In genomic region chr2:4340536-4340935, GRCh38 we compare ENCODE assay signal across 21 cellular contexts.
A peak's percentile ranks its signal among the peaks of the same experiment; 100 is the strongest.
DNase-seq lines count a peak whose midpoint lies in the region; ATAC-seq, FAIRE-seq and TF ChIP-seq lines count a peak whose summit lies in the region.
"Had no signal": no experiment of that assay in that cellular context is flagged by ENCODE, and none has a peak within 500 bp of the region (broad histone marks: within the 10 kb centered on the region; RNA-seq: fewer than 3 reads in every experiment).

No MANE protein-coding gene starts in this region.

- no peak overlapping the region for H3K18ac ChIP-seq in H1 (ENCODE audit: extremely low read depth, low read length)

- H3K14ac ChIP-seq in H1 (ENCODE audit: insufficient read length): no peak overlapping the region

- TF ChIP-seq CTCF in PC-3 (conservative IDR thresholded peaks at IDR 0.05; ENCODE audit: low read depth, low read length): no peak
- TF ChIP-seq CTCF in H1 (IDR thresholded peaks at IDR 0.05; ENCODE audit: control extremely low read depth in 1 of 3, insufficient read depth in 1 of 3, low read depth in 1 of 3, low read length in 3 of 3): no peak
- no peak for TF ChIP-seq CTCF in kidney epithelial cell (IDR thresholded peaks at IDR 0.05; ENCODE audit: insufficient read depth, low read length, poor library complexity, severe bottlenecking)
- no peak for TF ChIP-seq CTCF in SK-N-SH (IDR thresholded peaks at IDR 0.05)

- H3K9ac ChIP-seq in PC-3 (ENCODE audit: low read length): no peak overlapping the region
- no peak overlapping the region for H3K9ac ChIP-seq in H1 (replicated peaks in 1 of 4; ENCODE audit: extremely low read depth in 1 of 4, low read depth in 3 of 4, low read length in 3 of 4)
- no peak overlapping the region for H3K9ac ChIP-seq in SK-N-SH
- H3K9ac ChIP-seq: BLaER1 had no signal

- no peak overlapping the region for H4K91ac ChIP-seq in H1 (replicated peaks; ENCODE audit: insufficient read length, low read length)

- H2BK20ac ChIP-seq in H1 (ENCODE audit: low read length): no peak overlapping the region

- WGBS in H1 (ENCODE audit: extremely low coverage in 1 of 2, insufficient coverage in 1 of 2, insufficient read length in 1 of 2, insufficient replicate concordance in 2 of 2, low coverage in 1 of 2, low lambda C conversion rate in 2 of 2, missing lambda C conversion rate in 1 of 2), 2 experiments: 55% methylated on average over 1 of the region's 1 CpG; no CpG with 5 or more reads in 1 of the 2 experiments
- 9% methylated on average over 1 of the region's 1 CpG for WGBS in SK-N-SH (ENCODE audit: low lambda C conversion rate)

- no peak for TF ChIP-seq EP300 in H1 (IDR thresholded peaks at IDR 0.05; ENCODE audit: borderline replicate concordance in 1 of 2, low read depth in 2 of 2, low read length in 2 of 2)
- no peak for TF ChIP-seq EP300 in SK-N-SH (IDR thresholded peaks at IDR 0.05; ENCODE audit: borderline replicate concordance in 1 of 2, low read depth in 1 of 2, low read length in 1 of 2)

- no peak overlapping the region for H4K5ac ChIP-seq in H1 (ENCODE audit: insufficient read length, low read depth, low read length)

- H3K36me3 ChIP-seq in PC-3 (ENCODE audit: low read depth, low read length) (no peaks in the 10 kb centered on the region), H1 (ENCODE audit: control insufficient read depth in 2 of 4, insufficient read depth in 4 of 4, low read length in 3 of 4) (no peaks in the 10 kb centered on the region; a peak in 2 of 8 replicates), kidney epithelial cell (ENCODE audit: control insufficient read depth, insufficient read depth, low read length) (no peaks in the 10 kb centered on the region), SK-N-SH (replicated peaks in 1 of 2; ENCODE audit: control insufficient read depth in 1 of 2, insufficient read depth in 2 of 2, low read length in 1 of 2) (no peaks in the 10 kb centered on the region)
- H3K36me3 ChIP-seq in naive thymus-derived CD4-positive, alpha-beta T cell (ENCODE audit: control insufficient read depth in 2 of 3, insufficient read depth in 3 of 3, low read length in 3 of 3): no peaks in the 10 kb centered on the region
- H3K36me3 ChIP-seq: BLaER1, MG63, Peyer's patch had no signal

- TF ChIP-seq POLR2A in H1 (IDR thresholded peaks at IDR 0.05; ENCODE audit: control extremely low read depth in 1 of 2, low read depth in 2 of 2, low read length in 2 of 2): no peak

- H3K79me2 ChIP-seq in PC-3 (ENCODE audit: low read length) (no peaks in the 10 kb centered on the region), H1 (ENCODE audit: control insufficient read depth in 1 of 2, insufficient read depth in 2 of 2, low read length in 2 of 2) (no peaks in the 10 kb centered on the region), SK-N-SH (ENCODE audit: insufficient read depth) (no peaks in the 10 kb centered on the region)

- no peak for ATAC-seq in PC-3
- no peak for ATAC-seq in naive thymus-derived CD4-positive, alpha-beta T cell
- ATAC-seq: A549 had no signal

- no peaks in the 10 kb centered on the region for H3F3A ChIP-seq in PC-3 (ENCODE audit: low read length, unreplicated experiment)
- H3F3A ChIP-seq in SK-N-SH (replicated peaks; ENCODE audit: insufficient read depth): no peaks in the 10 kb centered on the region

- H3K4me3 Mint-ChIP-seq in naive thymus-derived CD4-positive, alpha-beta T cell: no peak overlapping the region
- H3K4me3 Mint-ChIP-seq: CD4-positive, alpha-beta memory T cell had no signal

- H3K9me2 ChIP-seq in PC-3 (replicated peaks; ENCODE audit: low read length): no peaks in the 10 kb centered on the region
- no peaks in the 10 kb centered on the region; the same call in 1 of the 2 replicates for H3K9me2 ChIP-seq in SK-N-SH

- no peaks in the 10 kb centered on the region for H3K27me3 Mint-ChIP-seq in naive thymus-derived CD4-positive, alpha-beta T cell
- H3K27me3 Mint-ChIP-seq: CD4-positive, alpha-beta memory T cell had no signal

- in situ Hi-C loops in Caki2 (cut with HindIII; ENCODE audit: low pct_unique_long_range_greater_than_20kb, low sequenced_read_pairs): no loop called here

- intact Hi-C loops in PC-3 (cut with micrococcal nuclease): no loop called here
- intact Hi-C loops in naive thymus-derived CD4-positive, alpha-beta T cell (cut with micrococcal nuclease): no loop called here

- no peak overlapping the region for H2BK120ac ChIP-seq in H1 (replicated peaks; ENCODE audit: low read depth, low read length)

- no TSS peak for BruUV-seq in PC-3 (replicated peaks; lab: Mats Ljungman, UMichigan)

- no peaks in the 10 kb centered on the region for H3K4me1 Mint-ChIP-seq in naive thymus-derived CD4-positive, alpha-beta T cell
- H3K4me1 Mint-ChIP-seq: CD4-positive, alpha-beta memory T cell had no signal

- H3K4me1 ChIP-seq in PC-3 (ENCODE audit: insufficient read depth, low read length) (no peaks in the 10 kb centered on the region), H1 (replicated peaks in 1 of 4; ENCODE audit: control insufficient read depth in 3 of 4, insufficient read depth in 4 of 4, low read length in 3 of 4) (no peaks in the 10 kb centered on the region; a peak in 1 of 7 replicates), SK-N-SH (ENCODE audit: control insufficient read depth in 1 of 2, insufficient read depth in 2 of 2, low read depth in 1 of 2, low read length in 1 of 2) (no peaks in the 10 kb centered on the region)
- no peaks in the 10 kb centered on the region for H3K4me1 ChIP-seq in naive thymus-derived CD4-positive, alpha-beta T cell (ENCODE audit: control insufficient read depth in 2 of 2, insufficient read depth in 2 of 2, low read length in 2 of 2)
- H3K4me1 ChIP-seq: A549, BLaER1, Peyer's patch had no signal

- H3K9me3 ChIP-seq in PC-3 (ENCODE audit: low read length) (peaks cover 4% of the 10 kb centered on the region; the same call in 1 of the 2 replicates), H1 (ENCODE audit: insufficient read depth in 2 of 2, low read depth in 1 of 2, low read length in 1 of 2) (0 out of 4 replicates have a peak, but pooled peaks cover 0 to 5% of the 10 kb centered on the region in 2 experiments), SK-N-SH (peaks cover 18% of the 10 kb centered on the region)
- no peaks in the 10 kb centered on the region for H3K9me3 ChIP-seq in naive thymus-derived CD4-positive, alpha-beta T cell (ENCODE audit: control insufficient read depth in 2 of 3, low read length in 3 of 3)
- H3K9me3 ChIP-seq: BLaER1, MG63 had no signal

- no peak overlapping the region for H2BK5ac ChIP-seq in H1 (ENCODE audit: low read depth, low read length)

- no peak overlapping the region for H3K27ac ChIP-seq in PC-3 (ENCODE audit: low read length)
- no peak overlapping the region; the same call in 1 of the 2 replicates for H3K27ac ChIP-seq in H1 (ENCODE audit: low read depth, low read length)
- H3K27ac ChIP-seq in SK-N-SH (ENCODE audit: low read depth in 2 of 2, low read length in 1 of 2): no peak overlapping the region
- no peak overlapping the region for H3K27ac ChIP-seq in naive thymus-derived CD4-positive, alpha-beta T cell (ENCODE audit: low read depth, low read length)
- H3K27ac ChIP-seq: A549, BLaER1, Peyer's patch had no signal

- no peak overlapping the region for H3K4ac ChIP-seq in H1 (replicated peaks; ENCODE audit: insufficient read length, low read depth, low read length)

- TF ChIP-seq RAD21 in H1 (IDR thresholded peaks at IDR 0.05 in 1 of 2, conservative IDR thresholded peaks at IDR 0.05 in 1 of 2; ENCODE audit: low read depth in 2 of 2, low read length in 2 of 2) (no peak), SK-N-SH (IDR thresholded peaks at IDR 0.05; ENCODE audit: low read length) (no peak)

- no peaks in the 10 kb centered on the region; the same call in 1 of the 2 replicates for H3K23me2 ChIP-seq in H1 (ENCODE audit: low read depth, low read length)

- H3K36me3 Mint-ChIP-seq in naive thymus-derived CD4-positive, alpha-beta T cell: no peaks in the 10 kb centered on the region
- H3K36me3 Mint-ChIP-seq: CD4-positive, alpha-beta memory T cell had no signal

- H2AK5ac ChIP-seq in H1 (ENCODE audit: low read depth, low read length): no peak overlapping the region

- no peaks in the 10 kb centered on the region for H3K79me1 ChIP-seq in H1 (ENCODE audit: low read depth, low read length)

- no peak overlapping the region for H3K4me3 ChIP-seq in PC-3 (ENCODE audit: low read length)
- no peak overlapping the region for H3K4me3 ChIP-seq in H1 (ENCODE audit: extremely low read depth in 1 of 4, insufficient read depth in 2 of 4, low read depth in 3 of 4, low read length in 4 of 4)
- no peak overlapping the region for H3K4me3 ChIP-seq in kidney epithelial cell (ENCODE audit: low read depth, low read length)
- H3K4me3 ChIP-seq in SK-N-SH (ENCODE audit: low read depth in 2 of 2, low read length in 1 of 2): no peak overlapping the region
- no peak overlapping the region for H3K4me3 ChIP-seq in naive thymus-derived CD4-positive, alpha-beta T cell (ENCODE audit: low read length)
- H3K4me3 ChIP-seq: A549, BLaER1, MG63, Peyer's patch had no signal

- no peaks in the 10 kb centered on the region for H4K20me1 ChIP-seq in PC-3 (ENCODE audit: low read length)
- H4K20me1 ChIP-seq in H1 (replicated peaks in 1 of 2; ENCODE audit: control insufficient read depth in 1 of 2, insufficient read depth in 2 of 2, low read length in 2 of 2): no peaks in the 10 kb centered on the region
- H4K20me1 ChIP-seq in SK-N-SH (ENCODE audit: insufficient read depth): no peaks in the 10 kb centered on the region
- H4K20me1 ChIP-seq: BLaER1 had no signal

- H3K23ac ChIP-seq in H1 (ENCODE audit: insufficient read length): no peak overlapping the region

- no peak overlapping the region for H2AFZ ChIP-seq in PC-3 (ENCODE audit: low read length)
- H2AFZ ChIP-seq in H1 (ENCODE audit: low read length): peak overlapping the region; percentile 21; the same call in 1 of the 2 replicates
- H2AFZ ChIP-seq in SK-N-SH (ENCODE audit: low read depth): no peak overlapping the region

- no peak overlapping the region for H4K8ac ChIP-seq in H1 (ENCODE audit: extremely low read depth, insufficient read depth, low read length)

- DNase-seq in Caki2 (ENCODE audit: low read depth) (peak; percentile 5), PC-3 (peak; percentile 48), H1 (ENCODE audit: low read depth in 1 of 2, low spot score in 2 of 2) (no peak), kidney epithelial cell (ENCODE audit: low read depth) (peak; percentile 12), medulla oblongata (ENCODE audit: extremely low spot score) (no peak), SK-N-SH (no peak)
- DNase-seq in naive thymus-derived CD4-positive, alpha-beta T cell: no peak
- DNase-seq: CD4-positive, alpha-beta memory T cell; DMS79; IMR-90; Karpas-422; MG63; NCI-H1048; NCI-H1436; NCI-H1930; NCI-H446 treated with DMSO at 0.1 percent for 48 hours; Peyer's patch; Right ventricle myocardium superior had no signal

- H3K56ac ChIP-seq in H1 (replicated peaks; ENCODE audit: insufficient read length, low read depth, low read length): no peak overlapping the region

- no peak for FAIRE-seq in H1 (lab: Jason Lieb, UNC)
- FAIRE-seq: H54 had no signal

- no peak overlapping the region for H2BK12ac ChIP-seq in H1 (ENCODE audit: low read depth, low read length)

- H3K27ac Mint-ChIP-seq in naive thymus-derived CD4-positive, alpha-beta T cell: no peak overlapping the region
- H3K27ac Mint-ChIP-seq: CD4-positive, alpha-beta memory T cell had no signal

- POLR2A ChIA-PET in PC-3 (lab: Charles Lee; ENCODE audit: unreplicated experiment) (no interaction called here), H1 (lab: Charles Lee; ENCODE audit: partially characterized antibody) (no interaction called here), SK-N-SH (lab: Yijun Ruan, JAX) (no interaction called here)
- POLR2A ChIA-PET in naive thymus-derived CD4-positive, alpha-beta T cell (lab: Charles Lee): no interaction called here

- no peak overlapping the region for H2BK15ac ChIP-seq in H1 (ENCODE audit: low read length)

- H3K27me3 ChIP-seq in PC-3 (ENCODE audit: low read length): no peaks in the 10 kb centered on the region
- H3K27me3 ChIP-seq in H1 (replicated peaks in 1 of 4; ENCODE audit: control insufficient read depth in 3 of 4, extremely low read depth in 1 of 4, insufficient read depth in 3 of 4, low read length in 3 of 4): peaks cover 0 to 1% (median 0%) of the 10 kb centered on the region in 4 experiments; a peak in 1 of 7 replicates
- H3K27me3 ChIP-seq in kidney epithelial cell (ENCODE audit: control insufficient read depth, insufficient read depth, low read length): no peaks in the 10 kb centered on the region
- H3K27me3 ChIP-seq in SK-N-SH (ENCODE audit: insufficient read depth): no peaks in the 10 kb centered on the region
- no peaks in the 10 kb centered on the region for H3K27me3 ChIP-seq in naive thymus-derived CD4-positive, alpha-beta T cell (ENCODE audit: control insufficient read depth in 2 of 2, insufficient read depth in 2 of 2, low read length in 2 of 2)
- H3K27me3 ChIP-seq: BLaER1, MG63, Peyer's patch had no signal

- CTCF ChIA-PET in PC-3 (lab: Charles Lee) (no interaction called here), H1 (lab: Charles Lee; ENCODE audit: partially characterized antibody) (interaction anchor here (1.2 kb wide), 1 partner anchor 13 kb away, joined by 3 read pairs; no protein-coding TSS in a partner anchor), SK-N-SH (lab: Yijun Ruan, JAX) (interaction anchor here (1.1 to 2.2 kb wide), 2 partner anchors 9 to 14 kb away, joined by 3 to 5 read pairs; no protein-coding TSS in a partner anchor)
- CTCF ChIA-PET in naive thymus-derived CD4-positive, alpha-beta T cell (lab: Charles Lee): no interaction called here

- H3K4me2 ChIP-seq in PC-3 (ENCODE audit: low read length) (no peak overlapping the region), H1 (ENCODE audit: insufficient read depth in 1 of 2, low read depth in 2 of 2, low read length in 2 of 2) (peak overlapping the region in 1 of 2 experiments; percentile 27; a peak in 1 of 4 replicates), SK-N-SH (no peak overlapping the region)
- H3K4me2 ChIP-seq: A549, BLaER1 had no signal

- peaks cover 0 to 27% (median 6%) of the 10 kb centered on the region in 11 donors for H3K9me3 Mint-ChIP-seq in naive thymus-derived CD4-positive, alpha-beta T cell

Comparison
In these comparisons a context has a peak if more than half of its experiments do, and no peak if none do; other contexts are left out.
1. DNase-seq: peak in Caki2 (single experiment), PC-3 (single experiment) and kidney epithelial cell (single experiment); none in H1 (0 of 2), medulla oblongata (single experiment), SK-N-SH (single experiment) and naive thymus-derived CD4-positive, alpha-beta T cell (0 of 9).
2. CTCF ChIA-PET loops: an anchor here in H1 (1.2 kb wide) and SK-N-SH (1.1 to 2.2 kb wide); none called in PC-3 and naive thymus-derived CD4-positive, alpha-beta T cell.